ENCODE assay signal across 8 cellular contexts in the genomic region with DNA sequence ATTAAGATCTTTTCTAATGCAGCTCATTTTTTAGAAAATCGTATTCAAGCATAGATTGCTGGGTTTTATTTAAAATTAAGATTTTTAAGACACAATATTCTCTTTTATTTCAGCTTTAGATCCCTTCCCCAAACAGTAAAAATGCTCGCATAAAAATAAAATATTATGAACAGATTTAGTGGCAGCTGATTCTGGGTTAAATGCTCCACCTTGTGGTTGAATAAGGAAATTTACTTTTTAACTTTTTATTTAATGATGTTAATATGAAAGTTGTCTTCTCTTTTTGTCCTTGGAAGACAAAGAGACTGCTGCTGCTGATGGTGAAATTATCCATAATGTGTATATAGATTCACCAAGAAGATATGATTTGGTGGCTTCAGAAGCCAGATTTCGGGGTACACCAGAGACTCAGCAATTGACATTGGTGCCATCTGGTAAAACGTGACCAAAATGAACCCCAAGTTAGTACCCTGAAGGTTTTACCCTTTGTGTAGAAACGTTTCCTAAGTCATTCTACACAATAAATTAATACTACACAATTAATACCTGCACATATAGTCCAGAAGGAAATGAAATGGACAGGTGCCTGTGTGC.
A peak's percentile ranks its signal among the peaks of the same experiment; 100 is the strongest.
DNase-seq lines count a peak whose midpoint lies in the region; ATAC-seq and TF ChIP-seq lines count a peak whose summit lies in the region.

No MANE protein-coding gene starts in this region.

- no peak overlapping the region for H4K91ac ChIP-seq in neuronal stem cell (ENCODE audit: low read depth, low read length, poor library complexity)

- H3K23ac ChIP-seq in neuronal stem cell (ENCODE audit: low read depth, low read length, poor library complexity) = no peak overlapping the region

- no peak overlapping the region for H4K8ac ChIP-seq in neuronal stem cell (ENCODE audit: low read depth, low read length)

- H2BK5ac ChIP-seq in neuronal stem cell (ENCODE audit: low read length) = no peak overlapping the region

- H3K36me3 ChIP-seq in BE2C (no peaks in the 10 kb centered on the region), WERI-Rb-1 (no peaks in the 10 kb centered on the region), neuronal stem cell (replicated peaks in 1 of 2; ENCODE audit: control insufficient read depth in 2 of 2, insufficient read depth in 2 of 2, low read length in 2 of 2) (no peaks in the 10 kb centered on the region)

- H3K36me3 Mint-ChIP-seq in activated naive CD4-positive, alpha-beta T cell treated with anti-CD3 and anti-CD28 coated beads, Interleukin-2, amount 50 U/mL, for 72 hours = no peaks in the 10 kb centered on the region

- H3K9ac ChIP-seq in neuronal stem cell (ENCODE audit: low read depth, low read length, poor library complexity) = no peak overlapping the region

- H3K4ac ChIP-seq in neuronal stem cell (ENCODE audit: low read length) = no peak overlapping the region

- H3K9me3 Mint-ChIP-seq in activated naive CD4-positive, alpha-beta T cell treated with anti-CD3 and anti-CD28 coated beads, Interleukin-2, amount 50 U/mL, for 72 hours = no peaks in the 10 kb centered on the region

- no peak overlapping the region for H3K4me2 ChIP-seq in neuronal stem cell (ENCODE audit: insufficient read depth, low read length, poor library complexity, severe bottlenecking)

- no peak for TF ChIP-seq EP300 in Ishikawa (IDR thresholded peaks at IDR 0.05; ENCODE audit: borderline replicate concordance)

- no peak overlapping the region for H3K4me3 ChIP-seq in BE2C (ENCODE audit: low read depth, low read length)
- no peak overlapping the region for H3K4me3 ChIP-seq in WERI-Rb-1 (ENCODE audit: low read depth, low read length)
- no peak overlapping the region for H3K4me3 ChIP-seq in neuronal stem cell (ENCODE audit: low read length in 2 of 2)

- no peak overlapping the region for H3K27ac ChIP-seq in WERI-Rb-1
- no peak overlapping the region for H3K27ac ChIP-seq in neuronal stem cell (replicated peaks; ENCODE audit: low read length)

- H3K14ac ChIP-seq in neuronal stem cell (ENCODE audit: low read length) = no peak overlapping the region

- WGBS in neuronal stem cell (ENCODE audit: extremely low coverage in 2 of 2, insufficient read length in 2 of 2, insufficient replicate concordance in 1 of 2), 2 donors = no CpG with 5 or more reads among the region's 5 CpGs

- TF ChIP-seq RAD21 in Ishikawa (IDR thresholded peaks at IDR 0.05; ENCODE audit: low read depth) = peak; percentile 62

- H2AFZ ChIP-seq in neuronal stem cell (ENCODE audit: low read length) = no peak overlapping the region

- H3K9me3 ChIP-seq in BE2C (no peaks in the 10 kb centered on the region), WERI-Rb-1 (ENCODE audit: severe bottlenecking) (no peaks in the 10 kb centered on the region), neuronal stem cell (replicated peaks in 1 of 2; ENCODE audit: control insufficient read depth in 2 of 2, insufficient read depth in 1 of 2, low read depth in 1 of 2, low read length in 2 of 2) (no peaks in the 10 kb centered on the region)

- H2BK120ac ChIP-seq in neuronal stem cell (ENCODE audit: low read depth, low read length) = no peak overlapping the region

- H2BK15ac ChIP-seq in neuronal stem cell (ENCODE audit: low read length) = no peak overlapping the region

- H3K27me3 ChIP-seq in BE2C (no peaks in the 10 kb centered on the region), WERI-Rb-1 (ENCODE audit: insufficient read depth, low read depth, severe bottlenecking) (peaks cover 9% of the 10 kb centered on the region), neuronal stem cell (ENCODE audit: control insufficient read depth in 3 of 3, insufficient read depth in 3 of 3, low read depth in 1 of 3, low read length in 3 of 3) (no peaks in the 10 kb centered on the region)

- no peak overlapping the region for H3K18ac ChIP-seq in neuronal stem cell (ENCODE audit: low read length)

- peak; percentile 51 for TF ChIP-seq CTCF in BE2C (IDR thresholded peaks at IDR 0.05; ENCODE audit: low read depth, low read length)
- 0 out of 2 replicates have a peak, but pooled peaks have one; percentile 2 for TF ChIP-seq CTCF in WERI-Rb-1 (IDR thresholded peaks at IDR 0.05; ENCODE audit: low read depth, low read length)

- DNase-seq in BE2C (no peak), WERI-Rb-1 (no peak), left kidney (ENCODE audit: low read depth, low spot score) (peak; percentile 45), neuronal stem cell (ENCODE audit: low spot score) (no peak)
- no peak for DNase-seq in activated naive CD4-positive, alpha-beta T cell treated with anti-CD3 and anti-CD28 coated beads, Interleukin-2, amount 50 U/mL, for 72 hours (ENCODE audit: low spot score in 2 of 2)
- DNase-seq in activated naive CD4-positive, alpha-beta T cell treated with Interleukin-2 at 50 U/mL for 16 hours = no peak

- no peak overlapping the region for H2BK12ac ChIP-seq in neuronal stem cell (ENCODE audit: low read length)

- no peak overlapping the region for H2AK5ac ChIP-seq in neuronal stem cell (ENCODE audit: low read depth, low read length)

- no peak overlapping the region for H3K27ac Mint-ChIP-seq in activated naive CD4-positive, alpha-beta T cell treated with anti-CD3 and anti-CD28 coated beads, Interleukin-2, amount 50 U/mL, for 72 hours

- no peaks in the 10 kb centered on the region for H3K79me1 ChIP-seq in neuronal stem cell (ENCODE audit: low read depth, low read length)

- no peak for ATAC-seq in activated naive CD4-positive, alpha-beta T cell treated with anti-CD3 and anti-CD28 coated beads, Interleukin-2, amount 50 U/mL, for 72 hours
- no peak for ATAC-seq in HG03520 (IDR thresholded peaks at IDR 0.05; ENCODE audit: unreplicated experiment)

- peaks cover 3% of the 10 kb centered on the region; the same call in 1 of the 2 replicates for H3K4me1 ChIP-seq in BE2C
- no peaks in the 10 kb centered on the region for H3K4me1 ChIP-seq in neuronal stem cell (ENCODE audit: control insufficient read depth in 2 of 2, insufficient read depth in 1 of 2, low read depth in 1 of 2, low read length in 2 of 2)

TF ChIP-seq in Ishikawa, 13 proteins besides CTCF, POLR2A, EP300 and RAD21:
- TF ChIP-seq CREB1 (IDR thresholded peaks at IDR 0.05; ENCODE audit: low read depth) (no peak), TAF1 (IDR thresholded peaks at IDR 0.05; ENCODE audit: low read depth) (no peak), FOXM1 (IDR thresholded peaks at IDR 0.05; ENCODE audit: borderline replicate concordance, low read depth) (no peak), ZBTB7A (IDR thresholded peaks at IDR 0.05; ENCODE audit: low read depth) (no peak), EGR1 (IDR thresholded peaks at IDR 0.05) (no peak), NFIC (IDR thresholded peaks at IDR 0.05) (no peak)
- TF ChIP-seq, protein P1, sequence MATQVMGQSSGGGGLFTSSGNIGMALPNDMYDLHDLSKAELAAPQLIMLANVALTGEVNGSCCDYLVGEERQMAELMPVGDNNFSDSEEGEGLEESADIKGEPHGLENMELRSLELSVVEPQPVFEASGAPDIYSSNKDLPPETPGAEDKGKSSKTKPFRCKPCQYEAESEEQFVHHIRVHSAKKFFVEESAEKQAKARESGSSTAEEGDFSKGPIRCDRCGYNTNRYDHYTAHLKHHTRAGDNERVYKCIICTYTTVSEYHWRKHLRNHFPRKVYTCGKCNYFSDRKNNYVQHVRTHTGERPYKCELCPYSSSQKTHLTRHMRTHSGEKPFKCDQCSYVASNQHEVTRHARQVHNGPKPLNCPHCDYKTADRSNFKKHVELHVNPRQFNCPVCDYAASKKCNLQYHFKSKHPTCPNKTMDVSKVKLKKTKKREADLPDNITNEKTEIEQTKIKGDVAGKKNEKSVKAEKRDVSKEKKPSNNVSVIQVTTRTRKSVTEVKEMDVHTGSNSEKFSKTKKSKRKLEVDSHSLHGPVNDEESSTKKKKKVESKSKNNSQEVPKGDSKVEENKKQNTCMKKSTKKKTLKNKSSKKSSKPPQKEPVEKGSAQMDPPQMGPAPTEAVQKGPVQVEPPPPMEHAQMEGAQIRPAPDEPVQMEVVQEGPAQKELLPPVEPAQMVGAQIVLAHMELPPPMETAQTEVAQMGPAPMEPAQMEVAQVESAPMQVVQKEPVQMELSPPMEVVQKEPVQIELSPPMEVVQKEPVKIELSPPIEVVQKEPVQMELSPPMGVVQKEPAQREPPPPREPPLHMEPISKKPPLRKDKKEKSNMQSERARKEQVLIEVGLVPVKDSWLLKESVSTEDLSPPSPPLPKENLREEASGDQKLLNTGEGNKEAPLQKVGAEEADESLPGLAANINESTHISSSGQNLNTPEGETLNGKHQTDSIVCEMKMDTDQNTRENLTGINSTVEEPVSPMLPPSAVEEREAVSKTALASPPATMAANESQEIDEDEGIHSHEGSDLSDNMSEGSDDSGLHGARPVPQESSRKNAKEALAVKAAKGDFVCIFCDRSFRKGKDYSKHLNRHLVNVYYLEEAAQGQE (IDR thresholded peaks at IDR 0.05; ENCODE audit: low read depth) = no peak
- TF ChIP-seq, protein P2, sequence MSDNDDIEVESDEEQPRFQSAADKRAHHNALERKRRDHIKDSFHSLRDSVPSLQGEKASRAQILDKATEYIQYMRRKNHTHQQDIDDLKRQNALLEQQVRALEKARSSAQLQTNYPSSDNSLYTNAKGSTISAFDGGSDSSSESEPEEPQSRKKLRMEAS (IDR thresholded peaks at IDR 0.05) = no peak
- TF ChIP-seq, protein P3, sequence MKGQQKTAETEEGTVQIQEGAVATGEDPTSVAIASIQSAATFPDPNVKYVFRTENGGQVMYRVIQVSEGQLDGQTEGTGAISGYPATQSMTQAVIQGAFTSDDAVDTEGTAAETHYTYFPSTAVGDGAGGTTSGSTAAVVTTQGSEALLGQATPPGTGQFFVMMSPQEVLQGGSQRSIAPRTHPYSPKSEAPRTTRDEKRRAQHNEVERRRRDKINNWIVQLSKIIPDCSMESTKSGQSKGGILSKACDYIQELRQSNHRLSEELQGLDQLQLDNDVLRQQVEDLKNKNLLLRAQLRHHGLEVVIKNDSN (IDR thresholded peaks at IDR 0.05) = no peak
